ENCODE assay signal across 12 cellular contexts in genomic region chr2:236744316-236745105, GRCh38.
DNase-seq lines count a peak whose midpoint lies in the region; ATAC-seq and TF ChIP-seq lines count a peak whose summit lies in the region.
"Had no signal": no experiment of that assay in that cellular context is flagged by ENCODE, and none has a peak within 500 bp of the region (broad histone marks: within the 10 kb centered on the region; RNA-seq: fewer than 3 reads in every experiment).

No MANE protein-coding gene starts in this region.

- H3K4me3 Mint-ChIP-seq in mesothelial cell of epicardium, result no peak overlapping the region

- H3K36me3 Mint-ChIP-seq in mesothelial cell of epicardium, result no peaks in the 10 kb centered on the region

- no peaks in the 10 kb centered on the region for H3K9me3 Mint-ChIP-seq in mesothelial cell of epicardium

- H3K4me1 Mint-ChIP-seq in mesothelial cell of epicardium, result peaks cover 73% of the 10 kb centered on the region

- TF ChIP-seq CTCF in mesothelial cell of epicardium (IDR thresholded peaks at IDR 0.05; ENCODE audit: unreplicated experiment), result no peak

- DNase-seq in A172 (ENCODE audit: low spot score), result peak; percentile 83
- DNase-seq in HT1080 (ENCODE audit: low read depth), result peak; percentile 84
- peak; percentile 86 for DNase-seq in brain pericyte (ENCODE audit: low read depth, low spot score)
- no peak for DNase-seq in mesothelial cell of epicardium (ENCODE audit: low spot score in 2 of 2, unreplicated experiment in 2 of 2)
- DNase-seq in activated CD8-positive, alpha-beta memory T cell treated with anti-CD3 and anti-CD28 coated beads, Interleukin-2, amount 50 U/mL, for 48 hours, result no peak
- no peak for DNase-seq in medulla oblongata (ENCODE audit: extremely low spot score)
- no peak for DNase-seq in stimulated activated naive CD8-positive, alpha-beta T cell treated with anti-CD3 and anti-CD28 coated beads, Interleukin-15, Interleukin-2, amounts not matched to agents 100 U/mL and 50 U/mL, for 24 hours
- DNase-seq: effector memory CD4-positive, alpha-beta T cell; NCI-H2029; ovary; RPMI8226 had no signal

- H3K27ac Mint-ChIP-seq in mesothelial cell of epicardium, result peak overlapping the region; percentile 54

- no peaks in the 10 kb centered on the region for H3K27me3 Mint-ChIP-seq in mesothelial cell of epicardium (ENCODE audit: low read depth)

- no peak for ATAC-seq in HG03457 (IDR thresholded peaks at IDR 0.05; ENCODE audit: unreplicated experiment)
- no peak for ATAC-seq in stimulated activated naive CD8-positive, alpha-beta T cell treated with anti-CD3 and anti-CD28 coated beads, Interleukin-15, Interleukin-2, amounts not matched to agents 100 U/mL and 50 U/mL, for 24 hours

Comparison
In these comparisons a context has a peak if more than half of its experiments do, and no peak if none do; other contexts are left out.
1. DNase-seq: peak in A172 (single experiment), HT1080 (single experiment) and brain pericyte (single experiment); none in mesothelial cell of epicardium (0 of 2), activated CD8-positive, alpha-beta memory T cell treated with anti-CD3 and anti-CD28 coated beads, Interleukin-2, amount 50 U/mL, for 48 hours (single experiment), medulla oblongata (single experiment) and stimulated activated naive CD8-positive, alpha-beta T cell treated with anti-CD3 and anti-CD28 coated beads, Interleukin-15, Interleukin-2, amounts not matched to agents 100 U/mL and 50 U/mL, for 24 hours (single experiment).